ENCODE assay signal across 12 cellular contexts in the genomic region with DNA sequence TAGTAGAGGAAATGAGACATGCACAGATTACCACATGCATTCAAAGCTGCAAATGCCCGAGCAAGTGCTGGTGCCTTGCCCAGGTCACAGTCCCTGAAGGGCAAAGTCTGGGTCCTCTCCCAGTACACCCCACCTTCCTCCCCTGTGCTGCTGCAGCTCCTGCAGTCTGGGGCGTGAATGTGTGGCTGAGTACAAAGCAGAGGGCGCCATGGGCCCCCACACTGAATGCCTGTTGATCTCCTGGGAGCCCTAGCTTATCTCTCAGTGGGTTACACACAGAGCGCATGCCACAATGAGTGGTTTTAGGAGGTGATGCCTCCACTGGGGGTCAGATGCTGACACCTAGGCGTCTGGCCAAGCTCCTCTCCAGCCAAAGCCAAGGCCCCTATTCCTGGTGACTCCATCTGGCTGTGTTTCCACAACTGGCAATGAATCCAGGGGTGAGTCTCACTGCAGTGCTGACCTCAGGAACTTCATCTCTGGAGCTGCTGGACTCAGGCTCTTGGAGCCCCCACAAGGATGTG.
DNase-seq lines count a peak whose midpoint lies in the region; ATAC-seq and TF ChIP-seq lines count a peak whose summit lies in the region.
"Had no signal": no experiment of that assay in that cellular context is flagged by ENCODE, and none has a peak within 500 bp of the region (broad histone marks: within the 10 kb centered on the region; RNA-seq: fewer than 3 reads in every experiment).

No MANE protein-coding gene starts in this region.

- H3K9me2 ChIP-seq in Karpas-422 (replicated peaks; ENCODE audit: insufficient read depth, low read length) = no peaks in the 10 kb centered on the region

- TF ChIP-seq CTCF in AG10803 (conservative IDR thresholded peaks at IDR 0.05; ENCODE audit: low read length) (no peak), cardiac fibroblast (IDR thresholded peaks at IDR 0.05; ENCODE audit: low read depth, low read length) (no peak), A673 (conservative IDR thresholded peaks at IDR 0.05; ENCODE audit: low read depth, low read length) (no peak)

- no TSS peak for BruUV-seq in A673 (replicated peaks; lab: Mats Ljungman, UMichigan)

- peak overlapping the region; percentile 13; the same call in 1 of the 2 replicates for H3K9ac ChIP-seq in Karpas-422 (ENCODE audit: low read length)
- H3K9ac ChIP-seq: parathyroid adenoma had no signal

- H3K36me3 ChIP-seq in Karpas-422 (ENCODE audit: insufficient read depth, low read length) (no peaks in the 10 kb centered on the region; the same call in 1 of the 2 replicates), A673 (ENCODE audit: insufficient read depth, low read length, poor library complexity, severe bottlenecking) (peaks cover 3% of the 10 kb centered on the region)

- no peaks in the 10 kb centered on the region for H4K20me1 ChIP-seq in Karpas-422 (ENCODE audit: insufficient read depth, low read depth, low read length)

- H3K27me3 ChIP-seq in Karpas-422 (ENCODE audit: low read length) (no peaks in the 10 kb centered on the region), A673 (replicated peaks; ENCODE audit: insufficient read depth, low read depth, low read length, poor library complexity) (no peaks in the 10 kb centered on the region)
- H3K27me3 ChIP-seq: tibial nerve had no signal

- POLR2A ChIA-PET in A673 (lab: Charles Lee; ENCODE audit: low non-redundant PET) = no interaction called here

- peak overlapping the region; percentile 37; the same call in 1 of the 2 replicates for H2AFZ ChIP-seq in Karpas-422 (ENCODE audit: low read length)
- H2AFZ ChIP-seq: parathyroid adenoma had no signal

- DNase-seq in AG10803 (ENCODE audit: low read depth) (peak; percentile 40), Karpas-422 (peak; percentile 60), cardiac fibroblast (ENCODE audit: low read depth in 2 of 2) (peak; percentile 48 to 63), left colon (peak; percentile 43 to 48), A673 (ENCODE audit: low spot score) (no peak), DMS79 treated with DMSO at 0.1 percent for 48 hours (lab: John Stamatoyannopoulos, UW) (no peak), activated gamma-delta T cell (lab: John Stamatoyannopoulos, UW) (no peak)
- DNase-seq: activated T-cell treated with anti-CD3 and anti-CD28 coated beads, Interleukin-2, amount 50 U/mL, for 4 hours; aorta had no signal

- CTCF ChIA-PET in A673 (lab: Charles Lee) = interaction anchor here (0.6 to 0.7 kb wide), 2 partner anchors 79 to 100 kb away, joined by 3 read pairs; no protein-coding TSS in a partner anchor

- H3K79me2 ChIP-seq in Karpas-422 (ENCODE audit: low read length) = no peaks in the 10 kb centered on the region

- no peaks in the 10 kb centered on the region for H3K9me3 ChIP-seq in Karpas-422 (ENCODE audit: low read length)
- no peaks in the 10 kb centered on the region for H3K9me3 ChIP-seq in A673 (ENCODE audit: low read depth, low read length, poor library complexity, severe bottlenecking)

- intact Hi-C loops in left colon (cut with DNase I, micrococcal nuclease) = loop anchor here in 1 of 2 donors (10.0 kb wide), 3 partner anchors 101 to 501 kb away; no protein-coding TSS in a partner anchor
- intact Hi-C loops in A673 (cut with micrococcal nuclease; ENCODE audit: unreplicated experiment) = loop anchor here (2.0 to 10.0 kb wide), 2 partner anchors 741 to 1181 kb away; no protein-coding TSS in a partner anchor

- H3K4me3 ChIP-seq in AG10803 (ENCODE audit: low read length) (no peak overlapping the region), Karpas-422 (ENCODE audit: low read length) (no peak overlapping the region), cardiac fibroblast (replicated peaks in 1 of 2; ENCODE audit: low read depth in 2 of 2, low read length in 2 of 2) (no peak overlapping the region), A673 (ENCODE audit: low read depth, low read length, poor library complexity, severe bottlenecking) (no peak overlapping the region)
- H3K4me3 ChIP-seq: tibial nerve had no signal

- ATAC-seq in left colon (peak; percentile 82), HG02870 (IDR thresholded peaks at IDR 0.05; ENCODE audit: unreplicated experiment) (no peak)

- 0 out of 2 replicates have a peak overlapping the region, but pooled peaks have one; percentile 17 for H3K27ac ChIP-seq in Karpas-422 (ENCODE audit: low read length)
- H3K27ac ChIP-seq in A673 (ENCODE audit: low read depth, low read length, poor library complexity, severe bottlenecking) = no peak overlapping the region
- H3K27ac ChIP-seq: parathyroid adenoma had no signal

- H3K4me1 ChIP-seq in Karpas-422 (ENCODE audit: low read length) (peaks cover 38% of the 10 kb centered on the region), A673 (ENCODE audit: insufficient read depth, low read length, poor library complexity, severe bottlenecking) (no peaks in the 10 kb centered on the region)
- H3K4me1 ChIP-seq: parathyroid adenoma had no signal

- H3K4me2 ChIP-seq in Karpas-422 (ENCODE audit: low read depth, low read length, poor library complexity, severe bottlenecking) = peak overlapping the region; percentile 34

Comparison
In these comparisons a context has a peak if more than half of its experiments do, and no peak if none do; other contexts are left out.
1. DNase-seq: peak in AG10803 (single experiment), Karpas-422 (single experiment), cardiac fibroblast (2 of 2) and left colon (2 of 2); none in A673 (single experiment), DMS79 treated with DMSO at 0.1 percent for 48 hours (single experiment) and activated gamma-delta T cell (single experiment).